8 cellular contexts compared by ENCODE assay signal in the genomic region with DNA sequence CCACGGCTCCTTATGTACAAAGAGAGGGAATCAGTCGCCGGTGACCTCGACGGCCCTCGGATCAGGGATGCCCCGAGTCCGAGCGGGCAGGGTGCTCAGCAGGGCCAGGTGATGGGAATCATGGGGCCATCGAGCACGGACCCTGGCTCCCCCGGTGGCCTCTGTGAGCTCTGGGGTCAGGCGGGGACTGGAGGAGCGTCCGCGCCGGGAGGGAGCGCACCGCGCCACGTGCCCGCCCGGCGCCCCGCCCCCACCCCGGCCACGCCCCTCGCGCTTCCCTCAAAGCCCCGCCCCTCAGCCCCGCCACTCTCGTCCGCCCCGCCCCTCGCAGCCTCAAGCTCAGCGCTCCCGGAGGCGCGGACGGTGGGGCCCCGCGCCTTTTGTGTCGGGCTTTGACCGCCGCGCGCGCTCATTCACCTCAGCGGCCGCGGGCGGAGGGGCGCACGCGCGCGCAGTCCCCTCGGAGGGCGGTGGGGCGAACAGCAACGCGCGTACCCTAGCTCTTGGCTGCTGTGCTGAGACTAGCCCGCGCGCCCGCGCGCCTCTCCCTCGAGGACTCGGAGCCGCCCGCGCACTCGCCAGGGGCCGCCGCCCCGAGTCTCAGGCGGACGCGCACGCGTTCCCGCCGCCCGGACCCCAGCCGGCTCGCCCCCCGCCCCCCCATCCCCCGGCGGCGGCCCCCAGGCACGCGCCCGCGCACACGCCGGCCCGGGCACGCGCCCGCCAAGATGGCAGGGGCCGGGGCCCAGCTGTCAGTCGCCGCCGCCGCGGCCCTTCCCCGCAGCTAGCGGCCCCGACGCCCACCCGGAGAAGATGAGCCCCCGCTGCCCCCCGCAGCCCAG.
A peak's percentile ranks its signal among the peaks of the same experiment; 100 is the strongest.
DNase-seq lines count a peak whose midpoint lies in the region; ATAC-seq and TF ChIP-seq lines count a peak whose summit lies in the region.

No MANE protein-coding gene starts in this region.

- DNase-seq in GM12865 (ENCODE audit: low read depth) = peak; percentile 84
- peak; percentile 41 for DNase-seq in NCI-H2196 treated with DMSO at 0.1 percent for 48 hours (lab: John Stamatoyannopoulos, UW; ENCODE audit: unreplicated experiment)
- DNase-seq in activated CD4-positive, alpha-beta T cell treated with anti-CD3 and anti-CD28 coated beads for 24 hours (ENCODE audit: low read depth in 2 of 2) = peak; percentile 77 to 81
- DNase-seq in cerebellum (ENCODE audit: low spot score) = peak; percentile 94
- peak; percentile 26 for DNase-seq in kidney epithelial cell (ENCODE audit: low read depth)
- DNase-seq in stimulated activated CD4-positive, alpha-beta T cell treated with anti-CD3 and anti-CD28 coated beads, Interleukin-15, amount 100 ng/mL, for 24 hours = peak; percentile 89
- DNase-seq in SHP77 treated with DMSO at 0.1 percent for 48 hours (lab: John Stamatoyannopoulos, UW) = no peak

- H3K27me3 ChIP-seq in kidney epithelial cell (ENCODE audit: control insufficient read depth, insufficient read depth, low read length) = no peaks in the 10 kb centered on the region

- H3K4me3 ChIP-seq in GM12865 (ENCODE audit: low read depth, low read length) (peak overlapping the region; percentile 62), kidney epithelial cell (ENCODE audit: low read depth, low read length) (peak overlapping the region; percentile 73)

- TF ChIP-seq CTCF in GM12865 (IDR thresholded peaks at IDR 0.05; ENCODE audit: insufficient read depth, low read depth, low read length, missing control alignments) (no peak), kidney epithelial cell (IDR thresholded peaks at IDR 0.05; ENCODE audit: insufficient read depth, low read length, poor library complexity, severe bottlenecking) (no peak)

- peak; percentile 67 for ATAC-seq in HG02973 (IDR thresholded peaks at IDR 0.05; ENCODE audit: unreplicated experiment)

- no peaks in the 10 kb centered on the region for H3K36me3 ChIP-seq in kidney epithelial cell (ENCODE audit: control insufficient read depth, insufficient read depth, low read length)
